2 cellular contexts compared by ENCODE assay signal in the genomic region with DNA sequence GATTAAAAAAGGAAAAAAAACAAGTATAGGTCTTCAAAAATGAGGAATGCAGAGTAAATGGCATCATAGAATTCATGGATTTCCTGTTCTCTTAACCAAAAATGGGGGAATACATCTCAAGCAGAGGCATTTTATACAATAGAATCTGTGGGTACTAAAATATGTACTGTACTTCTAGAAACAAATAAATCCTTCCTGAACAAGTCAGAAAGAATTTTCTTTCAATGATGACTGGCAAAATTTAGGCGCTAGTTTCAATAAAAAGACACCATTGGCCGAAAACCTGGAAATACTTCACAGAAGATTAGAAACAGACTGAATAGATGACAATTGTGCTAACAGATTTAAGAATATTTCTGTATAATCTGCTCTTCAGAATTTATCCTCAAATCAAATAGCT.
TF ChIP-seq lines count a peak whose summit lies in the region.

No MANE protein-coding gene starts in this region.

TF ChIP-seq in HepG2, 621 proteins besides CTCF, POLR2A, EP300 and RAD21:
- TF ChIP-seq NFE2L2 (IDR thresholded peaks at IDR 0.05; ENCODE audit: low read length) (peak; percentile 75), KDM4B (CRISPR knock-in tag; IDR thresholded peaks at IDR 0.05) (no peak), ZSCAN5A (CRISPR knock-in tag; IDR thresholded peaks at IDR 0.05; ENCODE audit: borderline replicate concordance) (no peak), ZZZ3 (CRISPR knock-in tag; IDR thresholded peaks at IDR 0.05; ENCODE audit: borderline replicate concordance) (no peak)

TF ChIP-seq in IMR-90, 13 proteins besides CTCF, POLR2A, EP300 and RAD21:
- no peak for TF ChIP-seq RFX5 (IDR thresholded peaks at IDR 0.05; ENCODE audit: low read depth, low read length)
- TF ChIP-seq NFE2L2 (IDR thresholded peaks at IDR 0.05; ENCODE audit: low read depth, low read length): peak; percentile 57
